Comparison of ENCODE assay signal across 18 cellular contexts in genomic region chr6:162965366-162965765, GRCh38.
"Had no signal": no experiment of that assay in that cellular context is flagged by ENCODE, and none has a peak within 500 bp of the region (broad histone marks: within the 10 kb centered on the region; RNA-seq: fewer than 3 reads in every experiment).

No MANE protein-coding gene starts in this region.

- H3K36me3 Mint-ChIP-seq: activated CD4-positive, alpha-beta memory T cell treated with anti-CD3 and anti-CD28 coated beads for 36 hours; activated naive CD4-positive, alpha-beta T cell treated with anti-CD3 and anti-CD28 coated beads, Interleukin-2, amount 10 ng/mL, durations not matched to agents 7 days and 5 days had no signal

- H3K4me1 ChIP-seq: gastrocnemius medialis, right lobe of liver, upper lobe of left lung had no signal

- H3K4me1 Mint-ChIP-seq: activated naive CD4-positive, alpha-beta T cell treated with anti-CD3 and anti-CD28 coated beads, Interleukin-2, amount 10 ng/mL, durations not matched to agents 7 days and 5 days had no signal

- H3K27ac Mint-ChIP-seq: activated CD4-positive, alpha-beta memory T cell treated with anti-CD3 and anti-CD28 coated beads for 36 hours; activated naive CD4-positive, alpha-beta T cell treated with anti-CD3 and anti-CD28 coated beads, Interleukin-2, amount 10 ng/mL, durations not matched to agents 7 days and 5 days; activated T-cell treated with anti-CD3 and anti-CD28 coated beads, Interleukin-2, amount 50 U/mL, for 72 hours; effector memory CD8-positive, alpha-beta T cell; T-helper 1 cell treated with Interleukin-12 subunit alpha and Interleukin-12 subunit beta and Interleukin-4 antibody, amounts not matched to agents 30 μg/mL and 1 μg/mL, for 36 hours had no signal

- DNase-seq: activated CD4-positive, alpha-beta memory T cell treated with anti-CD3 and anti-CD28 coated beads for 36 hours; activated CD4-positive, alpha-beta T cell treated with anti-CD3 and anti-CD28 coated beads for 4 hours; activated CD4-positive, CD25-positive, alpha-beta regulatory T cell; activated effector memory CD4-positive, alpha-beta T cell treated with Interleukin-2 at 50 U/mL for 16 hours; activated naive CD4-positive, alpha-beta T cell treated with anti-CD3 and anti-CD28 coated beads, Interleukin-2, amount 10 ng/mL, durations not matched to agents 7 days and 5 days; activated T-cell treated with anti-CD3 and anti-CD28 coated beads, Interleukin-2, amount 50 U/mL, for 72 hours; dorsolateral prefrontal cortex; effector memory CD8-positive, alpha-beta T cell; mammary epithelial cell; right lobe of liver; stimulated activated CD4-positive, alpha-beta T cell treated with anti-CD3 and anti-CD28 coated beads, Interleukin-2, amount 100 ng/mL, for 48 hours; stimulated activated naive CD8-positive, alpha-beta T cell treated with anti-CD3 and anti-CD28 coated beads, Interleukin-15, Interleukin-2, amounts not matched to agents 100 U/mL and 50 U/mL, for 24 hours; upper lobe of left lung had no signal

- ATAC-seq: activated T-cell treated with anti-CD3 and anti-CD28 coated beads, Interleukin-2, amount 50 U/mL, for 72 hours; effector memory CD8-positive, alpha-beta T cell; esophagus mucosa; gastrocnemius medialis; right lobe of liver; stimulated activated naive CD8-positive, alpha-beta T cell treated with anti-CD3 and anti-CD28 coated beads, Interleukin-15, Interleukin-2, amounts not matched to agents 100 U/mL and 50 U/mL, for 24 hours had no signal

- H3K9me3 ChIP-seq: gastrocnemius medialis, right lobe of liver, upper lobe of left lung had no signal

- H3K36me3 ChIP-seq: gastrocnemius medialis, right lobe of liver, upper lobe of left lung had no signal

- H3K27me3 ChIP-seq: dorsolateral prefrontal cortex, gastrocnemius medialis, right lobe of liver, upper lobe of left lung had no signal

- H3K4me3 Mint-ChIP-seq: activated CD4-positive, alpha-beta memory T cell treated with anti-CD3 and anti-CD28 coated beads for 36 hours; activated naive CD4-positive, alpha-beta T cell treated with anti-CD3 and anti-CD28 coated beads, Interleukin-2, amount 10 ng/mL, durations not matched to agents 7 days and 5 days; activated T-cell treated with anti-CD3 and anti-CD28 coated beads, Interleukin-2, amount 50 U/mL, for 72 hours; brain; effector memory CD8-positive, alpha-beta T cell; nephron; T-helper 1 cell treated with Interleukin-12 subunit alpha and Interleukin-12 subunit beta and Interleukin-4 antibody, amounts not matched to agents 30 μg/mL and 1 μg/mL, for 36 hours had no signal

- H3K27me3 Mint-ChIP-seq: activated CD4-positive, alpha-beta memory T cell treated with anti-CD3 and anti-CD28 coated beads for 36 hours; activated naive CD4-positive, alpha-beta T cell treated with anti-CD3 and anti-CD28 coated beads, Interleukin-2, amount 10 ng/mL, durations not matched to agents 7 days and 5 days; brain; effector memory CD8-positive, alpha-beta T cell had no signal

- H3K4me3 ChIP-seq: dorsolateral prefrontal cortex, gastrocnemius medialis, right lobe of liver, upper lobe of left lung had no signal

- H3K27ac ChIP-seq: dorsolateral prefrontal cortex, gastrocnemius medialis, right lobe of liver, upper lobe of left lung had no signal
